In the genomic region with DNA sequence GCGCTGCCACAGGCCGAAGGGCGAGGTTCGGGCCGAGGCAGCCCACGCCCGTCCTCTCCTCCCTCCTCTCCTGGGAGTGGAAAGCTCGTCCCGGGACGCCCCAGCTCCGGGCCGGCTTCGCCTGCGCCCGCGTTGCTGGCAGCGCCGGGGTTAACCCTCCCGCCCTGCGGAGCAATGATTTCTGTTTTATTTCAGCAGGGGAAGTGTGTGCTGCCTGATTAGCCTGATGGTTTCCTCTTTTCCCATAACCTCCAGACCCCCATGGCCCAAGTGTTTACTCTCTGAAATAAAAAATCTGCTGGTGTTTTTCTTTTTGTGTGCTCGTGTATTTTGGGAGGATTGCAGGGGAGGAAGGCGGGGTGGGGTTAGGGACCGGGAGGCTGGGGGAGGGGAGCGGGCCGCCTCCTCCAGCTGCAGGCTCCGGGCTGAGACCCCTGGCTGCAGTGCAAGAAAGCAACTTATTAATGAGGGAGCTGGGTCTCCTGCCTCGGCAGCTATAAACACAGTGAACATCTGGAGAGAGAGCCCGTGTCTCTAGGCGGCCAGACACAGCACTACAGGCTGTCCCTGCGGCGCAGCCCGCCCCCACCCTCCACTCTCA, we compare ENCODE assay signal across 8 cellular contexts. TPM values are rescaled to one million over a fixed set of nuclear protein-coding genes. Genes with fewer than 3 reads are reported as not detected.
DNase-seq lines count a peak whose midpoint lies in the region; ATAC-seq and TF ChIP-seq lines count a peak whose summit lies in the region.

No MANE protein-coding gene starts in this region.

- peak overlapping the region; percentile 57 to 59 for H3K4me3 ChIP-seq in gastroesophageal sphincter
- H3K4me3 ChIP-seq in neural progenitor cell: peak overlapping the region; percentile 52

- H3K36me3 Mint-ChIP-seq in activated T-cell treated with anti-CD3 and anti-CD28 coated beads, Interleukin-2, amount 50 U/mL, for 24 hours (ENCODE audit: low read depth): no peaks in the 10 kb centered on the region
- no peaks in the 10 kb centered on the region for H3K36me3 Mint-ChIP-seq in neural progenitor cell

- peaks cover 15% of the 10 kb centered on the region for H3F3A ChIP-seq in neural progenitor cell (ENCODE audit: low read depth)

- H3K4me1 ChIP-seq in gastroesophageal sphincter (peaks cover 0 to 62% (median 10%) of the 10 kb centered on the region in 3 donors), neural progenitor cell (peaks cover 19% of the 10 kb centered on the region)

- H3K27ac Mint-ChIP-seq in activated T-cell treated with anti-CD3 and anti-CD28 coated beads, Interleukin-2, amount 50 U/mL, for 24 hours: peak overlapping the region; percentile 91
- H3K27ac Mint-ChIP-seq in neural progenitor cell: no peak overlapping the region

- peak in 1 of 4 experiments; percentile 28 for TF ChIP-seq CTCF in gastroesophageal sphincter (IDR thresholded peaks at IDR 0.05)
- no peak for TF ChIP-seq CTCF in neural progenitor cell (IDR thresholded peaks at IDR 0.05)

- H3K27ac ChIP-seq in gastroesophageal sphincter: peak overlapping the region; percentile 30 to 85 (median 81)
- H3K27ac ChIP-seq in neural progenitor cell: no peak overlapping the region

- H3K4me2 ChIP-seq in neural progenitor cell: peak overlapping the region; percentile 90

- peak overlapping the region; percentile 76 for H3K4me3 Mint-ChIP-seq in activated T-cell treated with anti-CD3 and anti-CD28 coated beads, Interleukin-2, amount 50 U/mL, for 24 hours
- H3K4me3 Mint-ChIP-seq in neural progenitor cell: peak overlapping the region; percentile 87

- no peak for TF ChIP-seq EP300 in gastroesophageal sphincter (IDR thresholded peaks at IDR 0.05)

- H3K9me3 ChIP-seq in gastroesophageal sphincter (no peaks in the 10 kb centered on the region), neural progenitor cell (ENCODE audit: low read depth) (no peaks in the 10 kb centered on the region)

- DNase-seq in activated CD4-positive, alpha-beta T cell treated with anti-CD3 and anti-CD28 coated beads for 48 hours: peak; percentile 39
- no peak for DNase-seq in activated CD4-positive, alpha-beta T cell treated with anti-CD3 and anti-CD28 coated beads for 1 hour
- DNase-seq in activated T-cell treated with anti-CD3 and anti-CD28 coated beads, Interleukin-2, amount 50 U/mL, for 24 hours: peak; percentile 69
- peak; percentile 71 for DNase-seq in neural progenitor cell (ENCODE audit: low spot score)
- no peak for DNase-seq in NCI-H187 (lab: John Stamatoyannopoulos, UW)

- ATAC-seq in gastroesophageal sphincter (peak; percentile 80), HG03520 (IDR thresholded peaks at IDR 0.05; ENCODE audit: unreplicated experiment) (no peak), HG03135 (IDR thresholded peaks at IDR 0.05; ENCODE audit: unreplicated experiment) (no peak)

- WGBS in gastroesophageal sphincter (ENCODE audit: low coverage in 1 of 2), 2 donors: 2% methylated on average over 20 of the region's 32 CpGs; no CpG with 5 or more reads in 1 of the 2 donors

- no peaks in the 10 kb centered on the region for H3K79me2 ChIP-seq in neural progenitor cell (ENCODE audit: low read depth)

- no peak for TF ChIP-seq POLR2A in gastroesophageal sphincter (IDR thresholded peaks at IDR 0.05)

- H3K9me3 Mint-ChIP-seq in activated T-cell treated with anti-CD3 and anti-CD28 coated beads, Interleukin-2, amount 50 U/mL, for 24 hours: no peaks in the 10 kb centered on the region
- no peaks in the 10 kb centered on the region for H3K9me3 Mint-ChIP-seq in neural progenitor cell

- H3K4me1 Mint-ChIP-seq in activated T-cell treated with anti-CD3 and anti-CD28 coated beads, Interleukin-2, amount 50 U/mL, for 24 hours (ENCODE audit: low read depth): peaks cover 93% of the 10 kb centered on the region
- H3K4me1 Mint-ChIP-seq in neural progenitor cell: peaks cover 51% of the 10 kb centered on the region

- H2AFZ ChIP-seq in neural progenitor cell (replicated peaks): peak overlapping the region; percentile 8

- H3K9ac ChIP-seq in neural progenitor cell: no peak overlapping the region

- H3K27me3 ChIP-seq in gastroesophageal sphincter (no peaks in the 10 kb centered on the region), neural progenitor cell (peaks cover 98% of the 10 kb centered on the region)

- no peaks in the 10 kb centered on the region for H3K27me3 Mint-ChIP-seq in activated T-cell treated with anti-CD3 and anti-CD28 coated beads, Interleukin-2, amount 50 U/mL, for 24 hours
- H3K27me3 Mint-ChIP-seq in neural progenitor cell (ENCODE audit: insufficient read depth, low read depth): peaks cover 36% of the 10 kb centered on the region

- no peaks in the 10 kb centered on the region for H3K36me3 ChIP-seq in gastroesophageal sphincter
- H3K36me3 ChIP-seq in neural progenitor cell: no peaks in the 10 kb centered on the region

- peaks cover 23% of the 10 kb centered on the region for H4K20me1 ChIP-seq in neural progenitor cell (ENCODE audit: low read depth)

RNA-seq across cellular contexts. Expression of a gene that starts 38.6 kb away (rescaled TPM):
- 10 to 100 TPM; 32.2 to 65.2 (median 51.0) TPM for total RNA-seq in gastroesophageal sphincter
- total RNA-seq in neural progenitor cell (ENCODE audit: low replicate concordance): 0.54 and 0.93 TPM in 2 replicates

Comparison
In these comparisons a context has a peak if more than half of its experiments do, and no peak if none do; other contexts are left out.
1. DNase-seq: peak in activated CD4-positive, alpha-beta T cell treated with anti-CD3 and anti-CD28 coated beads for 48 hours (single experiment), activated T-cell treated with anti-CD3 and anti-CD28 coated beads, Interleukin-2, amount 50 U/mL, for 24 hours (single experiment) and neural progenitor cell (single experiment); none in activated CD4-positive, alpha-beta T cell treated with anti-CD3 and anti-CD28 coated beads for 1 hour (single experiment) and NCI-H187 (0 of 2).
2. RNA of a gene that starts 38.6 kb away (total RNA-seq): 32.2 to 65.2 TPM in gastroesophageal sphincter; 0.54 to 0.93 TPM in neural progenitor cell; every median in the first group is over 10 times any median in the second.